19 cellular contexts compared by ENCODE assay signal in the genomic region with DNA sequence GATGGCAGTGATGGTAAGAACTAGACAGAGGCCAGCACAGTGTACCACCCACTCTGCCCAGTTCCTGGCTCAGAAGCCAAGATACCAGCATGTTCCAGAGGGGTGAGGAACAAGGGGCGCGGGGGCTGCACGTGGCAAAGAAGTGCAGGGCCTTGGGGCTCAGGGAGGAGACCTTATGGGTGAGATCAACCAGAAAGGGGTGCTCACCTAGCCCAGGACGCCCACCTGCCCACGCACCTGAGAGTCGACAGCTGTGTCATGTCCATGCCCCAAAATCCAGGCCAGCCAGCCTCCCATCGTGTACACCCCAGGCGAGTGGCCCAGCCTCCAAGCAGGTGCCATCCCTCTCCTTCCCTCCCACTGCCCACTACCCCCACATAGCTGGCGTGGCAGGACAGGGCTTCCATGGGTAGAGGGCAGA. TPM values are rescaled to one million over a fixed set of nuclear protein-coding genes. Genes with fewer than 3 reads are reported as not detected.
A peak's percentile ranks its signal among the peaks of the same experiment; 100 is the strongest.
DNase-seq lines count a peak whose midpoint lies in the region; ATAC-seq and TF ChIP-seq lines count a peak whose summit lies in the region.
"Had no signal": no experiment of that assay in that cellular context is flagged by ENCODE, and none has a peak within 500 bp of the region (broad histone marks: within the 10 kb centered on the region; RNA-seq: fewer than 3 reads in every experiment).

No MANE protein-coding gene starts in this region.

- H3K4me3 Mint-ChIP-seq in activated naive CD8-positive, alpha-beta T cell treated with anti-CD3 and anti-CD28 coated beads for 36 hours: no peak overlapping the region
- H3K4me3 Mint-ChIP-seq: CD8-positive, alpha-beta T cell; effector memory CD8-positive, alpha-beta T cell; stimulated activated naive CD8-positive, alpha-beta T cell treated with anti-CD3 and anti-CD28 coated beads, Interleukin-15, amount 100 ng/mL, for 72 hours had no signal

- H3K27me3 ChIP-seq in Karpas-422 (ENCODE audit: low read length) (no peaks in the 10 kb centered on the region), osteoblast (ENCODE audit: insufficient read depth, low read length) (no peaks in the 10 kb centered on the region)
- H3K27me3 ChIP-seq: transverse colon had no signal

- no peak for TF ChIP-seq CTCF in coronary artery (IDR thresholded peaks at IDR 0.05)
- TF ChIP-seq CTCF in osteoblast (IDR thresholded peaks at IDR 0.05; ENCODE audit: extremely low read depth, low read depth, low read length): no peak

- H3K36me3 Mint-ChIP-seq in activated naive CD8-positive, alpha-beta T cell treated with anti-CD3 and anti-CD28 coated beads for 36 hours: no peaks in the 10 kb centered on the region

- no peaks in the 10 kb centered on the region for H3K9me3 Mint-ChIP-seq in activated naive CD8-positive, alpha-beta T cell treated with anti-CD3 and anti-CD28 coated beads for 36 hours
- H3K9me3 Mint-ChIP-seq: CD8-positive, alpha-beta T cell; effector memory CD8-positive, alpha-beta T cell; stimulated activated naive CD8-positive, alpha-beta T cell treated with anti-CD3 and anti-CD28 coated beads, Interleukin-15, amount 100 ng/mL, for 72 hours had no signal

- H3K4me1 ChIP-seq in Karpas-422 (ENCODE audit: low read length): peaks cover 92% of the 10 kb centered on the region
- no peaks in the 10 kb centered on the region for H3K4me1 ChIP-seq in osteoblast (ENCODE audit: insufficient read depth, low read length)
- H3K4me1 ChIP-seq: psoas muscle had no signal

- ATAC-seq in GM18505 (IDR thresholded peaks at IDR 0.05; ENCODE audit: unreplicated experiment): peak; percentile 12
- no peak for ATAC-seq in HG03280 (IDR thresholded peaks at IDR 0.05; ENCODE audit: unreplicated experiment)
- no peak for ATAC-seq in GM18870 (IDR thresholded peaks at IDR 0.05; ENCODE audit: unreplicated experiment)
- ATAC-seq: CD8-positive, alpha-beta T cell; stimulated activated naive CD8-positive, alpha-beta T cell treated with anti-CD3 and anti-CD28 coated beads, Interleukin-15, amount 100 ng/mL, for 72 hours had no signal

- H3K9me2 ChIP-seq in Karpas-422 (replicated peaks; ENCODE audit: insufficient read depth, low read length): no peaks in the 10 kb centered on the region

- H3K27ac Mint-ChIP-seq in activated naive CD8-positive, alpha-beta T cell treated with anti-CD3 and anti-CD28 coated beads for 36 hours: no peak overlapping the region
- H3K27ac Mint-ChIP-seq: CD8-positive, alpha-beta T cell had no signal

- no peaks in the 10 kb centered on the region for H3K27me3 Mint-ChIP-seq in activated naive CD8-positive, alpha-beta T cell treated with anti-CD3 and anti-CD28 coated beads for 36 hours
- H3K27me3 Mint-ChIP-seq: effector memory CD8-positive, alpha-beta T cell; stimulated activated naive CD8-positive, alpha-beta T cell treated with anti-CD3 and anti-CD28 coated beads, Interleukin-15, amount 100 ng/mL, for 72 hours had no signal

- peak overlapping the region; percentile 66 for H3K9ac ChIP-seq in Karpas-422 (ENCODE audit: low read length)

- no peak for TF ChIP-seq POLR2A in GM18505 (IDR thresholded peaks at IDR 0.05; ENCODE audit: borderline replicate concordance, extremely low read depth, insufficient read depth, insufficient read length)

- no peak for DNase-seq in Karpas-422
- peak; percentile 29 for DNase-seq in coronary artery (ENCODE audit: low spot score)
- peak; percentile 21 for DNase-seq in osteoblast (ENCODE audit: insufficient read length, low spot score, missing footprints)
- DNase-seq in activated naive CD8-positive, alpha-beta T cell treated with anti-CD3 and anti-CD28 coated beads for 36 hours: no peak
- DNase-seq in DMS53 treated with DMSO at 0.1 percent for 48 hours (lab: John Stamatoyannopoulos, UW; ENCODE audit: unreplicated experiment): no peak
- DNase-seq: activated CD4-positive, alpha-beta T cell treated with anti-CD3 and anti-CD28 coated beads for 48 hours; activated gamma-delta T cell treated with Interleukin-2 at 50 U/mL for 16 hours; DMS53; effector memory CD8-positive, alpha-beta T cell; left cardiac atrium; NCI-H1417 treated with DMSO at 0.1 percent for 48 hours; stimulated activated CD4-positive, alpha-beta T cell treated with anti-CD3 and anti-CD28 coated beads, Interleukin-2, amount 100 ng/mL, for 24 hours; stimulated activated naive CD8-positive, alpha-beta T cell treated with anti-CD3 and anti-CD28 coated beads, Interleukin-15, amount 100 ng/mL, for 72 hours had no signal

- H3K4me1 Mint-ChIP-seq in activated naive CD8-positive, alpha-beta T cell treated with anti-CD3 and anti-CD28 coated beads for 36 hours: peaks cover 10% of the 10 kb centered on the region

- no peak overlapping the region for H2AFZ ChIP-seq in Karpas-422 (ENCODE audit: low read length)
- H2AFZ ChIP-seq in osteoblast (ENCODE audit: low read length): no peak overlapping the region

- H3K27ac ChIP-seq in Karpas-422 (ENCODE audit: low read length) (peak overlapping the region; percentile 93), coronary artery (no peak overlapping the region), osteoblast (ENCODE audit: low read depth, low read length) (no peak overlapping the region)
- H3K27ac ChIP-seq: psoas muscle had no signal

- H3K79me2 ChIP-seq in Karpas-422 (ENCODE audit: low read length): peaks cover 98% of the 10 kb centered on the region
- peaks cover 86% of the 10 kb centered on the region for H3K79me2 ChIP-seq in osteoblast (ENCODE audit: insufficient read depth, low read length)

- H3K9me3 ChIP-seq in Karpas-422 (ENCODE audit: low read length): no peaks in the 10 kb centered on the region
- no peaks in the 10 kb centered on the region for H3K9me3 ChIP-seq in osteoblast (ENCODE audit: low read depth, low read length)
- H3K9me3 ChIP-seq: psoas muscle, transverse colon had no signal

- H3K36me3 ChIP-seq in Karpas-422 (ENCODE audit: insufficient read depth, low read length) (peaks cover 5% of the 10 kb centered on the region; the same call in 1 of the 2 replicates), osteoblast (ENCODE audit: insufficient read depth, low read length) (peaks cover 3% of the 10 kb centered on the region)
- H3K36me3 ChIP-seq: transverse colon had no signal

- H4K20me1 ChIP-seq in Karpas-422 (ENCODE audit: insufficient read depth, low read depth, low read length): peaks cover 12% of the 10 kb centered on the region; the same call in 1 of the 2 replicates
- peaks cover 45% of the 10 kb centered on the region for H4K20me1 ChIP-seq in osteoblast (ENCODE audit: insufficient read depth, low read length)

- H3K4me2 ChIP-seq in Karpas-422 (ENCODE audit: low read depth, low read length, poor library complexity, severe bottlenecking): peak overlapping the region; percentile 76
- no peak overlapping the region for H3K4me2 ChIP-seq in osteoblast (ENCODE audit: insufficient read depth, low read length)

- H3K4me3 ChIP-seq in Karpas-422 (ENCODE audit: low read length): peak overlapping the region; percentile 56
- H3K4me3 ChIP-seq in coronary artery: no peak overlapping the region
- no peak overlapping the region for H3K4me3 ChIP-seq in osteoblast (ENCODE audit: insufficient read depth, low read length)
- H3K4me3 ChIP-seq: psoas muscle, transverse colon had no signal

RNA-seq across cellular contexts. Expression of a gene that starts 34.9 kb away (rescaled TPM):
- 25.6 and 35.4 TPM in 2 replicates for total RNA-seq in Karpas-422 (2014; rRNA removed; shearing (Covaris generic); ENCODE audit: low replicate concordance)
- total RNA-seq in osteoblast: 31.8 and 33.3 TPM in 2 replicates
- total RNA-seq in activated naive CD8-positive, alpha-beta T cell treated with anti-CD3 and anti-CD28 coated beads for 36 hours: 10 to 100 TPM; 19.2 to 20.5 TPM

RNA-seq across cellular contexts. Expression of a gene that starts 59.8 kb away (rescaled TPM):
- total RNA-seq in Karpas-422 (2014; rRNA removed; shearing (Covaris generic); ENCODE audit: low replicate concordance): 10.5 and 18.3 TPM in 2 replicates
- total RNA-seq in osteoblast: 7.7 and 9.4 TPM in 2 replicates
- total RNA-seq in activated naive CD8-positive, alpha-beta T cell treated with anti-CD3 and anti-CD28 coated beads for 36 hours: 10 to 100 TPM; 13.0 to 13.9 TPM

Comparison
In these comparisons a context has a peak if more than half of its experiments do, and no peak if none do; other contexts are left out.
1. DNase-seq: peak in coronary artery (single experiment) and osteoblast (single experiment); none in Karpas-422 (single experiment), activated naive CD8-positive, alpha-beta T cell treated with anti-CD3 and anti-CD28 coated beads for 36 hours (single experiment) and DMS53 treated with DMSO at 0.1 percent for 48 hours (single experiment).